Comparison of ENCODE assay signal across 8 cellular contexts in genomic region chr5:172765766-172766286, GRCh38. TPM values are rescaled to one million over a fixed set of nuclear protein-coding genes. Genes with fewer than 3 reads are reported as not detected.
DNase-seq lines count a peak whose midpoint lies in the region; ATAC-seq and TF ChIP-seq lines count a peak whose summit lies in the region.

No MANE protein-coding gene starts in this region.

- H2AK5ac ChIP-seq in IMR-90 (ENCODE audit: low read depth, low read length), result no peak overlapping the region

- H3K14ac ChIP-seq in IMR-90 (replicated peaks; ENCODE audit: low read depth, low read length), result no peak overlapping the region

- peaks cover 28% of the 10 kb centered on the region for H3F3A ChIP-seq in smooth muscle cell (ENCODE audit: low read depth)

- H3K79me1 ChIP-seq in IMR-90 (ENCODE audit: low read depth in 1 of 2, low read length in 2 of 2), result peaks cover 0 to 18% of the 10 kb centered on the region in 2 experiments; a peak in 2 of 4 replicates

- H3K9me1 ChIP-seq in IMR-90 (ENCODE audit: insufficient read depth, low read length), result no peaks in the 10 kb centered on the region

- H3K27ac ChIP-seq in IMR-90 (ENCODE audit: insufficient read depth, low read length), result peak overlapping the region; percentile 45
- H3K27ac ChIP-seq in hepatocyte, result peak overlapping the region; percentile 99
- peak overlapping the region; percentile 93 for H3K27ac ChIP-seq in smooth muscle cell (ENCODE audit: low read depth)

- peak overlapping the region; percentile 4; the same call in 1 of the 2 replicates for H3K18ac ChIP-seq in IMR-90 (ENCODE audit: low read depth, low read length)

- no CpG with 5 or more reads among the region's 4 CpGs for WGBS in IMR-90 (ENCODE audit: extremely low coverage in 2 of 2, insufficient read length in 1 of 2), 2 experiments
- 71% methylated on average over 4 of the region's 4 CpGs for WGBS in hepatocyte (ENCODE audit: low lambda C conversion rate, missing lambda C conversion rate)
- 68% methylated on average over 4 of the region's 4 CpGs for WGBS in smooth muscle cell (ENCODE audit: low lambda C conversion rate)

- H2BK20ac ChIP-seq in IMR-90 (ENCODE audit: low read depth, low read length), result no peak overlapping the region

- H3K9me3 ChIP-seq in IMR-90 (ENCODE audit: control insufficient read depth, insufficient read depth, low read length) (no peaks in the 10 kb centered on the region), adipocyte (ENCODE audit: control insufficient read depth, low read length) (no peaks in the 10 kb centered on the region), hepatocyte (ENCODE audit: low read depth) (no peaks in the 10 kb centered on the region), smooth muscle cell (replicated peaks; ENCODE audit: low read depth) (no peaks in the 10 kb centered on the region)

- dilution Hi-C loops in IMR-90 (cut with HindIII; ENCODE audit: low sequenced_read_pairs, unreplicated experiment), result no loop called here

- H3K4me3 ChIP-seq in IMR-90 (ENCODE audit: insufficient read depth, low read depth, low read length), result no peak overlapping the region; the same call in 1 of the 2 replicates
- H3K4me3 ChIP-seq in adipocyte (ENCODE audit: low read length), result peak overlapping the region; percentile 96
- no peak overlapping the region for H3K4me3 ChIP-seq in hepatocyte
- H3K4me3 ChIP-seq in smooth muscle cell, result peak overlapping the region; percentile 38

- H2BK15ac ChIP-seq in IMR-90 (ENCODE audit: low read depth, low read length), result no peak overlapping the region

- H3K9me2 ChIP-seq in hepatocyte (replicated peaks; ENCODE audit: insufficient read depth), result no peaks in the 10 kb centered on the region

- TF ChIP-seq CTCF in IMR-90 (conservative IDR thresholded peaks at IDR 0.05; ENCODE audit: low read depth, low read length) (no peak), hepatocyte (IDR thresholded peaks at IDR 0.05; ENCODE audit: poor library complexity) (no peak), smooth muscle cell (IDR thresholded peaks at IDR 0.05; ENCODE audit: borderline replicate concordance, insufficient read depth, poor library complexity, severe bottlenecking) (no peak)

- H3K23ac ChIP-seq in IMR-90 (ENCODE audit: low read depth, low read length), result peak overlapping the region; percentile 52; the same call in 1 of the 2 replicates

- no peak overlapping the region for H2BK120ac ChIP-seq in IMR-90 (ENCODE audit: low read depth, low read length)

- H3K36me3 ChIP-seq in IMR-90 (ENCODE audit: control insufficient read depth, insufficient read depth, low read length) (peaks cover 28% of the 10 kb centered on the region), adipocyte (ENCODE audit: control insufficient read depth, insufficient read depth, low read length, severe bottlenecking) (peaks cover 34% of the 10 kb centered on the region), hepatocyte (replicated peaks; ENCODE audit: insufficient read depth, low read depth) (no peaks in the 10 kb centered on the region), smooth muscle cell (ENCODE audit: low read depth) (no peaks in the 10 kb centered on the region)

- H3K4ac ChIP-seq in IMR-90 (ENCODE audit: low read depth, low read length), result 0 out of 2 replicates have a peak overlapping the region, but pooled peaks have one; percentile 2

- no peak overlapping the region for H4K91ac ChIP-seq in IMR-90 (ENCODE audit: insufficient read depth, low read depth, low read length)

- DNase-seq in IMR-90, result peak; percentile 94
- DNase-seq in adipocyte (ENCODE audit: low read depth), result no peak
- peak; percentile 76 for DNase-seq in hepatocyte (ENCODE audit: low spot score)
- no peak for DNase-seq in smooth muscle cell (lab: John Stamatoyannopoulos, UW; ENCODE audit: unreplicated experiment)
- DNase-seq in KBM-7, result no peak
- no peak for DNase-seq in DMS153 (lab: John Stamatoyannopoulos, UW)
- no peak for DNase-seq in epidermal melanocyte (ENCODE audit: insufficient read length, low spot score)

- in situ Hi-C loops in IMR-90 (cut with MboI; ENCODE audit: low sequenced_read_pairs), result loop anchor here (5.0 kb wide), 1 partner anchor 49 kb away; no protein-coding TSS in a partner anchor
- in situ Hi-C loops in KBM-7 (cut with MboI; ENCODE audit: low pct_unique_long_range_greater_than_20kb, low sequenced_read_pairs), result no loop called here

- TF ChIP-seq RAD21 in IMR-90 (IDR thresholded peaks at IDR 0.05; ENCODE audit: low read length), result no peak

- H2BK5ac ChIP-seq in IMR-90 (ENCODE audit: low read depth, low read length, poor library complexity, severe bottlenecking), result peak overlapping the region; percentile 63

- no peak overlapping the region for H4K5ac ChIP-seq in IMR-90 (ENCODE audit: low read depth, low read length)

- H2AK9ac ChIP-seq in IMR-90 (replicated peaks; ENCODE audit: low read depth, low read length, poor library complexity), result peak overlapping the region; percentile 53

- H3K79me2 ChIP-seq in hepatocyte, result peaks cover 31% of the 10 kb centered on the region
- H3K79me2 ChIP-seq in smooth muscle cell (ENCODE audit: low read depth), result peaks cover 29% of the 10 kb centered on the region

- H3K27me3 ChIP-seq in IMR-90 (ENCODE audit: control insufficient read depth, insufficient read depth, low read length) (no peaks in the 10 kb centered on the region), adipocyte (replicated peaks; ENCODE audit: control insufficient read depth, insufficient read depth, low read length) (no peaks in the 10 kb centered on the region), hepatocyte (no peaks in the 10 kb centered on the region), smooth muscle cell (ENCODE audit: low read depth) (no peaks in the 10 kb centered on the region)

- H3K9ac ChIP-seq in IMR-90 (ENCODE audit: low read depth, low read length) (no peak overlapping the region; the same call in 1 of the 2 replicates), adipocyte (ENCODE audit: low read length) (peak overlapping the region; percentile 98), smooth muscle cell (ENCODE audit: low read depth) (peak overlapping the region; percentile 4)

- peak; percentile 7; the same call in 1 of the 2 replicates for ATAC-seq in IMR-90 (ENCODE audit: low read depth)
- no peak for ATAC-seq in GM19452 (IDR thresholded peaks at IDR 0.05; ENCODE audit: unreplicated experiment)

- TF ChIP-seq POLR2A in IMR-90 (IDR thresholded peaks at IDR 0.05; ENCODE audit: low read depth, low read length), result no peak

- no TSS peak for BruUV-seq in IMR-90 (replicated peaks; lab: Mats Ljungman, UMichigan)

- H4K20me1 ChIP-seq in IMR-90 (ENCODE audit: insufficient read depth, low read length) (peaks cover 55% of the 10 kb centered on the region), hepatocyte (ENCODE audit: insufficient read depth, poor library complexity, severe bottlenecking) (peaks cover 31% of the 10 kb centered on the region), smooth muscle cell (ENCODE audit: low read depth) (peaks cover 35% of the 10 kb centered on the region)

- H2AFZ ChIP-seq in IMR-90 (replicated peaks; ENCODE audit: low read length, poor library complexity) (no peak overlapping the region), hepatocyte (no peak overlapping the region), smooth muscle cell (ENCODE audit: low read depth) (no peak overlapping the region)

- H3K4me1 ChIP-seq in IMR-90 (ENCODE audit: control insufficient read depth, insufficient read depth, low read length), result peaks cover 3% of the 10 kb centered on the region
- H3K4me1 ChIP-seq in adipocyte (ENCODE audit: control insufficient read depth, insufficient read depth, low read length), result peaks cover 16% of the 10 kb centered on the region
- peaks cover 6% of the 10 kb centered on the region for H3K4me1 ChIP-seq in hepatocyte (ENCODE audit: insufficient read depth)
- peaks cover 3% of the 10 kb centered on the region for H3K4me1 ChIP-seq in smooth muscle cell (ENCODE audit: low read depth)

- intact Hi-C loops in IMR-90 (cut with micrococcal nuclease), result loop anchor here (1.0 to 5.0 kb wide), 4 partner anchors 25 to 137 kb away; no protein-coding TSS in a partner anchor

- POLR2A ChIA-PET in IMR-90 (lab: Charles Lee; ENCODE audit: unreplicated experiment), result interaction anchor here (1.0 to 2.8 kb wide), 2 partner anchors 49 to 51 kb away, joined by 4 to 13 read pairs; no protein-coding TSS in a partner anchor

- H3K4me2 ChIP-seq in IMR-90 (ENCODE audit: low read depth, low read length) (peak overlapping the region; percentile 45), hepatocyte (peak overlapping the region; percentile 77), smooth muscle cell (no peak overlapping the region)

- no peak overlapping the region for H3K56ac ChIP-seq in IMR-90 (ENCODE audit: extremely low read depth, insufficient read depth, low read length)

- H4K8ac ChIP-seq in IMR-90 (ENCODE audit: low read depth in 2 of 2, low read length in 2 of 2), result 0 out of 4 replicates have a peak overlapping the region, but pooled peaks of 1 of the 2 experiments have one; percentile 20

- CTCF ChIA-PET in IMR-90 (lab: Yijun Ruan, JAX), result interaction anchor here (1.3 to 1.8 kb wide), 2 partner anchors 49 to 51 kb away, joined by 4 to 5 read pairs; no protein-coding TSS in a partner anchor

TF ChIP-seq in IMR-90, 13 proteins besides CTCF, POLR2A, EP300 and RAD21 (continues in another document):
- TF ChIP-seq NFE2L2 (IDR thresholded peaks at IDR 0.05; ENCODE audit: low read depth, low read length) (no peak), RCOR1 (IDR thresholded peaks at IDR 0.05; ENCODE audit: insufficient replicate concordance, low read length) (no peak), SMC3 (IDR thresholded peaks at IDR 0.05; ENCODE audit: low read depth, low read length) (peak; percentile 11), ELK1 (IDR thresholded peaks at IDR 0.05; ENCODE audit: borderline replicate concordance, low read depth, low read length) (no peak), CHD1 (IDR thresholded peaks at IDR 0.05; ENCODE audit: low read depth, low read length) (no peak), MAZ (IDR thresholded peaks at IDR 0.05; ENCODE audit: borderline replicate concordance, low read depth, low read length) (no peak), CEBPB (IDR thresholded peaks at IDR 0.05; ENCODE audit: low read depth, low read length) (no peak), FOS (IDR thresholded peaks at IDR 0.05; ENCODE audit: low read depth, low read length) (no peak)

RNA-seq across cellular contexts. Expression of gene DUSP1, which starts 5.2 kb away (rescaled TPM):
- total RNA-seq in IMR-90 (2012; rRNA removed) (304 and 320 TPM in 2 replicates), hepatocyte (537 and 547 TPM in 2 replicates), smooth muscle cell (751 and 817 TPM in 2 replicates)
- polyA plus RNA-seq in IMR-90 (2012; rRNA removed) (467 and 674 TPM in 2 replicates), hepatocyte (583 and 682 TPM in 2 replicates), smooth muscle cell (656 and 995 TPM in 2 replicates)
- 405 and 1,457 TPM in 2 replicates for polyA plus RNA-seq in IMR-90 (2012; cell fraction: cytosol; rRNA removed)
- 1,904 and 1,990 TPM in 2 replicates for polyA plus RNA-seq in IMR-90 (2012; cell fraction: nucleus; rRNA removed; ENCODE audit: low replicate concordance)

Comparison
In these comparisons a context has a peak if more than half of its experiments do, and no peak if none do; other contexts are left out.
1. DNase-seq: peak in IMR-90 (single experiment) and hepatocyte (single experiment); none in adipocyte (single experiment), smooth muscle cell (single experiment), KBM-7 (single experiment), DMS153 (single experiment) and epidermal melanocyte (single experiment).
2. H3K27ac ChIP-seq: peak in every context shown above with its lines; median percentile 99 in hepatocyte; 93 in smooth muscle cell; 45 in IMR-90.
3. H3K4me3 ChIP-seq: peak in adipocyte (single experiment) and smooth muscle cell (single experiment); none in IMR-90 (single experiment) and hepatocyte (single experiment).